In the genomic region with DNA sequence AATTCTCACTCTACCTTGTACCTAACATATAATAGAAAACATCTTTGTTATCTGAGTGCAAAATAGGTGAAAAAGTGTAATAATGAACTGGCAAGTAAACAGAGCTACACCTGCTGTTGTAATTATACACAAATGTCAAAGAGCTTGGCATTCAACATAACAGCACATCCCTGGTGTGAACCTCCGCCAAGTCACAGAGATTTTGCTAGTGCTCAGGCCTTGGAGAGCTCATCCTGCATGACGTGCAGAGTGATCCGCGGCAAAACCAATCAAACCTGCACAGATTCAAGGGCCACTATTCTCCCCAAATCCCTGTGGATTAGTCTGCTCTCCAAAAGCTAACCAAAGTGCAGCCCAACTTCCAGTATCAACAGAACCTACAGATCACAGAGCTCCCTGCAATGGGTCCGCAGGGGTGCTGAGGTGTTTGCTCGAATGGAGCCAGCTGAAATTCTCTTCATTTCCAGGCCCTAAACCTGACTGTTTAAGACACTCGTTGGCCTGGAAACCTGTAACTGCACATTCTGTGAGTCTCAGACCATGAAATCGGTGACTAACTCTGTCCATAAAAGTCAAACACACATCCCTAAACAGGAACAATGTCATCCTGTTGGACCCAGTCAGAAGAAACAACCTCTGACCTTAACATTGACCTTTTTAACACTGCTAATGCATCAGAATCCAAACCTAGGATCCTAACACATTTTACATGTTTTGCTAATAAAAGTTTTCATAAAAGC, we compare ENCODE assay signal across 14 cellular contexts.
"Had no signal": no experiment of that assay in that cellular context is flagged by ENCODE, and none has a peak within 500 bp of the region (broad histone marks: within the 10 kb centered on the region; RNA-seq: fewer than 3 reads in every experiment).

No MANE protein-coding gene starts in this region.

- H3K9me3 Mint-ChIP-seq: activated CD4-positive, alpha-beta memory T cell treated with anti-CD3 and anti-CD28 coated beads, Interleukin-2, amount 10 ng/mL, durations not matched to agents 7 days and 5 days; activated naive CD4-positive, alpha-beta T cell treated with anti-CD3 and anti-CD28 coated beads, Interleukin-2, amount 50 U/mL, for 72 hours; activated T-cell treated with anti-CD3 and anti-CD28 coated beads, Interleukin-2, amount 50 U/mL, for 4 hours; central memory CD8-positive, alpha-beta T cell; endodermal cell; nephron had no signal

- H3K27me3 ChIP-seq: body of pancreas, upper lobe of right lung had no signal

- H3K4me3 Mint-ChIP-seq: activated CD4-positive, alpha-beta memory T cell treated with anti-CD3 and anti-CD28 coated beads, Interleukin-2, amount 10 ng/mL, durations not matched to agents 7 days and 5 days; activated T-cell treated with anti-CD3 and anti-CD28 coated beads, Interleukin-2, amount 50 U/mL, for 4 hours; central memory CD8-positive, alpha-beta T cell; endodermal cell; nephron had no signal

- H3K4me1 Mint-ChIP-seq: activated CD4-positive, alpha-beta memory T cell treated with anti-CD3 and anti-CD28 coated beads, Interleukin-2, amount 10 ng/mL, durations not matched to agents 7 days and 5 days; central memory CD8-positive, alpha-beta T cell had no signal

- H3K36me3 ChIP-seq: thoracic aorta, upper lobe of right lung had no signal

- H3K4me3 ChIP-seq: body of pancreas, thoracic aorta, upper lobe of right lung had no signal

- H3K27ac ChIP-seq: body of pancreas, thoracic aorta, upper lobe of right lung had no signal

- DNase-seq: activated CD4-positive, alpha-beta memory T cell treated with anti-CD3 and anti-CD28 coated beads, Interleukin-2, amount 10 ng/mL, durations not matched to agents 7 days and 5 days; activated CD4-positive, alpha-beta T cell treated with anti-CD3 and anti-CD28 coated beads for 1 hour; activated effector memory CD4-positive, alpha-beta T cell treated with anti-CD3 and anti-CD28 coated beads, Interleukin-2, amount 50 U/mL, for 16 hours; activated T-cell treated with anti-CD3 and anti-CD28 coated beads, Interleukin-2, amount 50 U/mL, for 4 hours; body of pancreas; endodermal cell; islet precursor cell; stimulated activated CD4-positive, alpha-beta T cell treated with anti-CD3 and anti-CD28 coated beads, Interleukin-12 subunit alpha, Interleukin-12 subunit beta, amount 100 ng/mL, for 4 hours; stimulated activated CD4-positive, alpha-beta T cell treated with anti-CD3 and anti-CD28 coated beads, Interleukin-2, amount 100 ng/mL, for 24 hours; upper lobe of right lung had no signal

- H3K27ac Mint-ChIP-seq: activated CD4-positive, alpha-beta memory T cell treated with anti-CD3 and anti-CD28 coated beads, Interleukin-2, amount 10 ng/mL, durations not matched to agents 7 days and 5 days; activated naive CD4-positive, alpha-beta T cell treated with anti-CD3 and anti-CD28 coated beads, Interleukin-2, amount 50 U/mL, for 72 hours; endodermal cell had no signal

- H3K27me3 Mint-ChIP-seq: activated CD4-positive, alpha-beta memory T cell treated with anti-CD3 and anti-CD28 coated beads, Interleukin-2, amount 10 ng/mL, durations not matched to agents 7 days and 5 days had no signal

- H3K9me3 ChIP-seq: body of pancreas, thoracic aorta, upper lobe of right lung had no signal

- H3K4me1 ChIP-seq: body of pancreas, upper lobe of right lung had no signal

- H3K36me3 Mint-ChIP-seq: activated naive CD4-positive, alpha-beta T cell treated with anti-CD3 and anti-CD28 coated beads, Interleukin-2, amount 50 U/mL, for 72 hours had no signal
